ENCODE assay signal across 11 cellular contexts in the genomic region with DNA sequence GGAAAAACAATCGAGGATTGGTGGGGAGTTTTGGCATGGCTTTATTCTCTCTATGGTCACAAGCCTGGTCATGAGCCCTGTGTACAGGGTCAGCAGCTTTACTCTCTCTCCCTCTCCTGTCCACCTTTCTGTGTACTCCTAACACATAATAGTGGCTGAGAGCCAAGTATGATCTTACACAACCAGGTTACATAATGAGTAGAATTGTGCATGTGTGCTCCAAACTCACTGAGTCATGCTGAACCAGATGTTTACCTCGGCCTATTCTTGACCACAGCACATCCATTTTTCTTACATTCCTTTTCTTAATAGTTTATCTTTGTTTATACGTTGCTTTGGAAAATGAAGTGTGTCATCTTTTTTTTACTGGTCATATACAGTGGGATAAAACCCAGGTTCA. TPM values are rescaled to one million over a fixed set of nuclear protein-coding genes. Genes with fewer than 3 reads are reported as not detected.
DNase-seq lines count a peak whose midpoint lies in the region; ATAC-seq and TF ChIP-seq lines count a peak whose summit lies in the region.
"Had no signal": no experiment of that assay in that cellular context is flagged by ENCODE, and none has a peak within 500 bp of the region (broad histone marks: within the 10 kb centered on the region; RNA-seq: fewer than 3 reads in every experiment).

No MANE protein-coding gene starts in this region.

- ATAC-seq in WTC11 (no peak), GM18858 (IDR thresholded peaks at IDR 0.05; ENCODE audit: unreplicated experiment) (no peak), GM18868 (IDR thresholded peaks at IDR 0.05; ENCODE audit: unreplicated experiment) (no peak)
- no peak for ATAC-seq in effector memory CD8-positive, alpha-beta T cell (replicated peaks)

- H3K27ac ChIP-seq in AG04450 (ENCODE audit: low read depth, low read length) (peak overlapping the region; percentile 90), osteoblast (ENCODE audit: low read depth, low read length) (no peak overlapping the region)

- H3K36me3 Mint-ChIP-seq in WTC11: peaks cover 36% of the 10 kb centered on the region
- H3K36me3 Mint-ChIP-seq in effector memory CD8-positive, alpha-beta T cell (ENCODE audit: insufficient read depth): no peaks in the 10 kb centered on the region

- TF ChIP-seq CTCF in AG04450 (IDR thresholded peaks at IDR 0.05; ENCODE audit: low read depth, low read length): no peak
- TF ChIP-seq CTCF in WTC11 (IDR thresholded peaks at IDR 0.05): no peak
- TF ChIP-seq CTCF in osteoblast (IDR thresholded peaks at IDR 0.05; ENCODE audit: extremely low read depth, low read depth, low read length): no peak

- no peaks in the 10 kb centered on the region for H4K20me1 ChIP-seq in osteoblast (ENCODE audit: insufficient read depth, low read length)

- CTCF ChIA-PET in AG04450 (lab: Charles Lee) (no interaction called here), WTC11 (lab: Charles Lee) (no interaction called here)

- H3K27me3 ChIP-seq in AG04450 (ENCODE audit: control insufficient read depth, insufficient read depth, low read length): no peaks in the 10 kb centered on the region
- H3K27me3 ChIP-seq in osteoblast (ENCODE audit: insufficient read depth, low read length): no peaks in the 10 kb centered on the region

- DNase-seq in AG04450 (ENCODE audit: low read depth, low spot score) (peak; percentile 83), HCEC 1CT (peak; percentile 74), WTC11 (ENCODE audit: low spot score) (no peak), glomerular visceral epithelial cell (ENCODE audit: extremely low spot score) (peak; percentile 32), osteoblast (ENCODE audit: insufficient read length, low spot score, missing footprints) (no peak)
- DNase-seq in effector memory CD8-positive, alpha-beta T cell: no peak
- DNase-seq: NK-92 treated with Interleukin-12 subunit alpha and Interleukin-12 subunit beta, amount 100 ng/mL, for 24 hours; T-helper 9 cell had no signal

- H3K27me3 Mint-ChIP-seq in WTC11 (ENCODE audit: low read depth): no peaks in the 10 kb centered on the region
- no peaks in the 10 kb centered on the region for H3K27me3 Mint-ChIP-seq in effector memory CD8-positive, alpha-beta T cell
- H3K27me3 Mint-ChIP-seq: central memory CD8-positive, alpha-beta T cell had no signal

- H3K9me3 ChIP-seq in AG04450 (ENCODE audit: control insufficient read depth, insufficient read depth, low read length) (peaks cover 43% of the 10 kb centered on the region), osteoblast (ENCODE audit: low read depth, low read length) (no peaks in the 10 kb centered on the region)

- no peak overlapping the region for H3K4me2 ChIP-seq in osteoblast (ENCODE audit: insufficient read depth, low read length)

- H3K4me1 Mint-ChIP-seq in WTC11: peaks cover 21% of the 10 kb centered on the region
- H3K4me1 Mint-ChIP-seq in effector memory CD8-positive, alpha-beta T cell (ENCODE audit: low read depth in 2 of 2): no peaks in the 10 kb centered on the region
- H3K4me1 Mint-ChIP-seq: central memory CD8-positive, alpha-beta T cell had no signal

- no peaks in the 10 kb centered on the region for H3K79me2 ChIP-seq in osteoblast (ENCODE audit: insufficient read depth, low read length)

- H3K36me3 ChIP-seq in osteoblast (ENCODE audit: insufficient read depth, low read length): no peaks in the 10 kb centered on the region

- no peak overlapping the region for H3K27ac Mint-ChIP-seq in WTC11
- no peak overlapping the region for H3K27ac Mint-ChIP-seq in effector memory CD8-positive, alpha-beta T cell

- no peak overlapping the region for H2AFZ ChIP-seq in osteoblast (ENCODE audit: low read length)

- no peak overlapping the region for H3K4me3 ChIP-seq in AG04450 (ENCODE audit: low read depth, low read length)
- H3K4me3 ChIP-seq in osteoblast (ENCODE audit: insufficient read depth, low read length): no peak overlapping the region

- peaks cover 66% of the 10 kb centered on the region for H3K9me3 Mint-ChIP-seq in WTC11
- peaks cover 7 to 15% of the 10 kb centered on the region in 2 donors for H3K9me3 Mint-ChIP-seq in effector memory CD8-positive, alpha-beta T cell

- H3K4me3 Mint-ChIP-seq in WTC11: no peak overlapping the region
- no peak overlapping the region for H3K4me3 Mint-ChIP-seq in effector memory CD8-positive, alpha-beta T cell
- H3K4me3 Mint-ChIP-seq: central memory CD8-positive, alpha-beta T cell had no signal

- POLR2A ChIA-PET in AG04450 (lab: Yijun Ruan, JAX): no interaction called here
- POLR2A ChIA-PET in WTC11 (lab: Charles Lee): interaction anchor here (0.6 kb wide), 1 partner anchor 868 kb away, joined by 3 read pairs; no protein-coding TSS in a partner anchor

- H3K4me1 ChIP-seq in osteoblast (ENCODE audit: insufficient read depth, low read length): no peaks in the 10 kb centered on the region

TF ChIP-seq in WTC11, 78 proteins besides CTCF, POLR2A, EP300 and RAD21:
- TF ChIP-seq TCF7 (CRISPR knock-in tag; IDR thresholded peaks at IDR 0.05; ENCODE audit: low read depth) (no peak), NR1H2 (CRISPR knock-in tag; IDR thresholded peaks at IDR 0.05) (no peak), GABPB1 (CRISPR knock-in tag; IDR thresholded peaks at IDR 0.05) (peak; percentile 45), JAZF1 (CRISPR knock-in tag; IDR thresholded peaks at IDR 0.05) (no peak), TEAD1 (CRISPR knock-in tag; IDR thresholded peaks at IDR 0.05) (no peak)
- TF ChIP-seq, protein P1, sequence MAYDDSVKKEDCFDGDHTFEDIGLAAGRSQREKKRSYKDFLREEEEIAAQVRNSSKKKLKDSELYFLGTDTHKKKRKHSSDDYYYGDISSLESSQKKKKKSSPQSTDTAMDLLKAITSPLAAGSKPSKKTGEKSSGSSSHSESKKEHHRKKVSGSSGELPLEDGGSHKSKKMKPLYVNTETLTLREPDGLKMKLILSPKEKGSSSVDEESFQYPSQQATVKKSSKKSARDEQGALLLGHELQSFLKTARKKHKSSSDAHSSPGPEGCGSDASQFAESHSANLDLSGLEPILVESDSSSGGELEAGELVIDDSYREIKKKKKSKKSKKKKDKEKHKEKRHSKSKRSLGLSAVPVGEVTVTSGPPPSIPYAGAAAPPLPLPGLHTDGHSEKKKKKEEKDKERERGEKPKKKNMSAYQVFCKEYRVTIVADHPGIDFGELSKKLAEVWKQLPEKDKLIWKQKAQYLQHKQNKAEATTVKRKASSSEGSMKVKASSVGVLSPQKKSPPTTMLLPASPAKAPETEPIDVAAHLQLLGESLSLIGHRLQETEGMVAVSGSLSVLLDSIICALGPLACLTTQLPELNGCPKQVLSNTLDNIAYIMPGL (CRISPR knock-in tag; IDR thresholded peaks at IDR 0.05): no peak

RNA-seq across cellular contexts. Expression of a gene that starts 53.1 kb away (rescaled TPM):
- polyA plus RNA-seq in AG04450 (2011; rRNA removed): 8.7 and 11.4 TPM in 2 replicates
- 11.2 and 12.0 TPM in 2 replicates for polyA minus RNA-seq in AG04450 (2011; rRNA and poly(A)+ RNA removed)
- total RNA-seq in WTC11 (2021) (28.0 to 34.5 TPM (median 28.9 TPM) in 3 replicates), osteoblast (15.2 and 16.2 TPM in 2 replicates)

Comparison
In these comparisons a context has a peak if more than half of its experiments do, and no peak if none do; other contexts are left out.
1. DNase-seq: peak in AG04450 (single experiment), HCEC 1CT (single experiment) and glomerular visceral epithelial cell (single experiment); none in WTC11 (single experiment), osteoblast (single experiment) and effector memory CD8-positive, alpha-beta T cell (0 of 3).